In the genomic region with DNA sequence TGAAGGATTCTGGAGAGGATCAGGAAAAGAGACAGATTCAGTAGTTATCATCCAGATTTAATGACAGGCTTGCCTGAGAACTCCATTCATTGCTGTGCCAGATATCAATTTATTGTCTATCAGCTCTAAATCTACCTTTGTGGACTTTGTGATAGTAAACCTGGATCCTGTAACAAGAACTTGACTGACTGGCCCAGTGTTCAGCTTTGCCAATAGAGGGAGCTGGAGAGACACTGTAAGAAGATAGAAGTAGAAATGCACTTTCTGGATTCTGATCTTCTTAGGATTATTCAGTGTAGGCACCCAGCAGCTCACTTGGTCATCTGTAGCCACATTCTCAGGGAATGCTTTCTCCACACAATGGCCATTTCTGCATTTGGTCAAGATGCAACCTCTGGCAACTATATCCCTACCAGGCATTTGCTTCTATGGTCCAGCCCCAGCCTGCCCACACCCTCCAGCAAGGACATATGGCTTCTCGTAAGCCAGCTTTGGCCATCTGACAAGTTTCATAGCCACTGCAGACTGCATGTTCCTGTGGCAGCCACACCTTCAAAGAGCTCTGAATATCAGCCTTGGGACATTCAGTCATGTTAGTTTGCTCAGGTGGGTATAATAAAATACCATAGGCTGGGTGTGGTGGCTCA, we compare ENCODE assay signal across 8 cellular contexts. TPM values are rescaled to one million over a fixed set of nuclear protein-coding genes. Genes with fewer than 3 reads are reported as not detected.
DNase-seq lines count a peak whose midpoint lies in the region; ATAC-seq and TF ChIP-seq lines count a peak whose summit lies in the region.

No MANE protein-coding gene starts in this region.

- POLR2A ChIA-PET in AG04450 (lab: Yijun Ruan, JAX) = no interaction called here
- POLR2A ChIA-PET in naive thymus-derived CD4-positive, alpha-beta T cell (lab: Charles Lee) = interaction anchor here (0.6 kb wide), 1 partner anchor 1069 kb away, joined by 4 read pairs; no protein-coding TSS in a partner anchor

- DNase-seq in AG04450 (ENCODE audit: low read depth, low spot score) = peak; percentile 45
- DNase-seq in GM13976 (ENCODE audit: low spot score) = no peak
- DNase-seq in NCI-H187 treated with DMSO at 0.1 percent for 48 hours (lab: John Stamatoyannopoulos, UW) = peak; percentile 12
- peak; percentile 83 for DNase-seq in epithelial cell of esophagus (ENCODE audit: low read depth)
- peak in 7 of 9 donors; percentile 36 to 65 (median 54) for DNase-seq in naive thymus-derived CD4-positive, alpha-beta T cell

- intact Hi-C loops in naive thymus-derived CD4-positive, alpha-beta T cell (cut with micrococcal nuclease) = loop anchor here (1.0 kb wide), 4 partner anchors 10 to 32 kb away; no protein-coding TSS in a partner anchor

- no peaks in the 10 kb centered on the region for H3K36me3 ChIP-seq in naive thymus-derived CD4-positive, alpha-beta T cell (ENCODE audit: control insufficient read depth in 2 of 3, insufficient read depth in 3 of 3, low read length in 3 of 3)

- peak; percentile 98 for TF ChIP-seq CTCF in AG04450 (IDR thresholded peaks at IDR 0.05; ENCODE audit: low read depth, low read length)
- peak; percentile 83 for TF ChIP-seq CTCF in GM13976 (IDR thresholded peaks at IDR 0.05; ENCODE audit: borderline replicate concordance, control extremely low read depth, extremely low read depth, insufficient read depth, missing control alignments)
- peak; percentile 86 for TF ChIP-seq CTCF in WI38 (IDR thresholded peaks at IDR 0.05; ENCODE audit: low read depth, low read length)
- TF ChIP-seq CTCF in epithelial cell of esophagus (IDR thresholded peaks at IDR 0.05; ENCODE audit: insufficient read depth, low read depth, low read length, missing control alignments) = peak; percentile 96

- in situ Hi-C loops in GM13976 (cut with MboI; ENCODE audit: low sequenced_read_pairs, unreplicated experiment) = no loop called here

- H3K27me3 ChIP-seq in AG04450 (ENCODE audit: control insufficient read depth, insufficient read depth, low read length) = peaks cover 5% of the 10 kb centered on the region
- H3K27me3 ChIP-seq in naive thymus-derived CD4-positive, alpha-beta T cell (ENCODE audit: control insufficient read depth in 2 of 2, insufficient read depth in 2 of 2, low read length in 2 of 2) = no peaks in the 10 kb centered on the region

- H3K4me1 Mint-ChIP-seq in naive thymus-derived CD4-positive, alpha-beta T cell = peaks cover 0 to 8% (median 2%) of the 10 kb centered on the region in 7 donors

- H3K4me3 ChIP-seq in AG04450 (ENCODE audit: low read depth, low read length) (no peak overlapping the region), WI38 (ENCODE audit: low read depth, low read length) (no peak overlapping the region), epithelial cell of esophagus (ENCODE audit: low read length) (no peak overlapping the region)
- no peak overlapping the region for H3K4me3 ChIP-seq in naive thymus-derived CD4-positive, alpha-beta T cell (ENCODE audit: low read length)

- peaks cover 0 to 2% (median 0%) of the 10 kb centered on the region in 5 donors for H3K36me3 Mint-ChIP-seq in naive thymus-derived CD4-positive, alpha-beta T cell

- H3K27ac Mint-ChIP-seq in naive thymus-derived CD4-positive, alpha-beta T cell = no peak overlapping the region

- no peaks in the 10 kb centered on the region for H3K9me3 Mint-ChIP-seq in naive thymus-derived CD4-positive, alpha-beta T cell

- no peaks in the 10 kb centered on the region for H3K4me1 ChIP-seq in naive thymus-derived CD4-positive, alpha-beta T cell (ENCODE audit: control insufficient read depth in 2 of 2, insufficient read depth in 2 of 2, low read length in 2 of 2)

- peaks cover 0 to 36% (median 18%) of the 10 kb centered on the region in 5 donors for H3K27me3 Mint-ChIP-seq in naive thymus-derived CD4-positive, alpha-beta T cell

- H3K9me3 ChIP-seq in AG04450 (ENCODE audit: control insufficient read depth, insufficient read depth, low read length) = no peaks in the 10 kb centered on the region
- no peaks in the 10 kb centered on the region for H3K9me3 ChIP-seq in naive thymus-derived CD4-positive, alpha-beta T cell (ENCODE audit: control insufficient read depth in 2 of 3, low read length in 3 of 3)

- H3K4me3 Mint-ChIP-seq in naive thymus-derived CD4-positive, alpha-beta T cell = no peak overlapping the region

- ATAC-seq in HG02763 (IDR thresholded peaks at IDR 0.05; ENCODE audit: unreplicated experiment) = peak; percentile 72
- ATAC-seq in naive thymus-derived CD4-positive, alpha-beta T cell = peak; percentile 72
- no peak for ATAC-seq in HG02840 (IDR thresholded peaks at IDR 0.05; ENCODE audit: low FRiP score, unreplicated experiment)

- CTCF ChIA-PET in AG04450 (lab: Charles Lee) = interaction anchor here (0.6 to 7.8 kb wide), 34 partner anchors 9 to 1433 kb away, joined by 3 to 128 read pairs (median 5); a partner anchor contains a TSS
- CTCF ChIA-PET in naive thymus-derived CD4-positive, alpha-beta T cell (lab: Charles Lee) = interaction anchor here (0.5 to 3.0 kb wide), 11 partner anchors 11 to 1349 kb away, joined by 3 to 21 read pairs (median 5); no protein-coding TSS in a partner anchor

- no peak overlapping the region for H3K27ac ChIP-seq in AG04450 (ENCODE audit: low read depth, low read length)
- H3K27ac ChIP-seq in naive thymus-derived CD4-positive, alpha-beta T cell (ENCODE audit: low read depth, low read length) = no peak overlapping the region

RNA-seq across cellular contexts. Expression of a gene that starts 6.1 kb away (rescaled TPM):
- polyA plus RNA-seq in AG04450 (2011; rRNA removed) = 14.7 and 17.9 TPM in 2 replicates
- 6.0 and 8.5 TPM in 2 replicates for polyA minus RNA-seq in AG04450 (2011; rRNA and poly(A)+ RNA removed)
- total RNA-seq in naive thymus-derived CD4-positive, alpha-beta T cell = 10 to 100 TPM in 2 of 5 experiments, 1 to 10 TPM in 3; 9.2 to 15.7 (median 10.0) TPM
- 1 to 10 TPM; 7.8 to 9.6 TPM for polyA plus RNA-seq in naive thymus-derived CD4-positive, alpha-beta T cell

RNA-seq across cellular contexts. Expression of a gene that starts 14.6 kb away (rescaled TPM):
- polyA plus RNA-seq in AG04450 (2011; rRNA removed) = 0.63 and 1.2 TPM in 2 replicates
- polyA minus RNA-seq in AG04450 (2011; rRNA and poly(A)+ RNA removed) = 1.00 and 3.3 TPM in 2 replicates
- 1 to 10 TPM in 1 of 5 experiments, not detected in 4; 5.1 TPM for total RNA-seq in naive thymus-derived CD4-positive, alpha-beta T cell
- not detected for polyA plus RNA-seq in naive thymus-derived CD4-positive, alpha-beta T cell

RNA-seq across cellular contexts. Expression of a gene that starts 56.0 kb away (rescaled TPM):
- 0.19 TPM in 1 of 2 replicates, not detected in the other for polyA plus RNA-seq in AG04450 (2011; rRNA removed)
- polyA minus RNA-seq in AG04450 (2011; rRNA and poly(A)+ RNA removed) = not detected in 2 replicates
- 1 to 10 TPM in 1 of 5 experiments, not detected in 4; 1.5 TPM for total RNA-seq in naive thymus-derived CD4-positive, alpha-beta T cell
- not detected for polyA plus RNA-seq in naive thymus-derived CD4-positive, alpha-beta T cell
